Comparison of ENCODE assay signal across 21 cellular contexts in genomic region chr1:914891-915280, GRCh38. TPM values are rescaled to one million over a fixed set of nuclear protein-coding genes. Genes with fewer than 3 reads are reported as not detected.
"Had no signal": no experiment of that assay in that cellular context is flagged by ENCODE, and none has a peak within 500 bp of the region (broad histone marks: within the 10 kb centered on the region; RNA-seq: fewer than 3 reads in every experiment).

No MANE protein-coding gene starts in this region.

- ATAC-seq: left lobe of liver; naive thymus-derived CD4-positive, alpha-beta T cell had no signal

- H3K9me3 ChIP-seq: adrenal gland, ascending aorta, thyroid gland had no signal

- H3K4me3 Mint-ChIP-seq: activated naive CD8-positive, alpha-beta T cell; naive thymus-derived CD4-positive, alpha-beta T cell had no signal

- DNase-seq: activated CD4-positive, alpha-beta T cell treated with anti-CD3 and anti-CD28 coated beads, Interleukin-2, amount 50 U/mL, for 1 hour; activated CD4-positive, CD25-positive, alpha-beta regulatory T cell treated with anti-CD3 and anti-CD28 coated beads, Interleukin-2, amount 50 U/mL, for 72 hours; activated gamma-delta T cell treated with Interleukin-2 at 50 U/mL for 16 hours; activated T-cell treated with anti-CD3 and anti-CD28 coated beads, Interleukin-2, amount 50 U/mL, for 1 hour; brain microvascular endothelial cell; central memory CD4-positive, alpha-beta T cell; dermis blood vessel endothelial cell; effector CD8-positive, alpha-beta T cell; erythroblast; foreskin fibroblast; stimulated activated naive CD4-positive, alpha-beta T cell; substantia nigra; SW 1271 had no signal

- H3K27me3 ChIP-seq: ascending aorta, thyroid gland had no signal

- H3K4me3 ChIP-seq: adrenal gland, ascending aorta, lung, thyroid gland had no signal

- H3K36me3 ChIP-seq: adrenal gland, ascending aorta, brain microvascular endothelial cell, thyroid gland, WERI-Rb-1 had no signal

- H3K27ac Mint-ChIP-seq: activated naive CD8-positive, alpha-beta T cell had no signal

- H3K27ac ChIP-seq: adrenal gland, ascending aorta, brain microvascular endothelial cell, thyroid gland, WERI-Rb-1 had no signal

- H3K36me3 Mint-ChIP-seq: activated naive CD8-positive, alpha-beta T cell; naive thymus-derived CD4-positive, alpha-beta T cell had no signal

RNA-seq across cellular contexts. Expression of gene SAMD11, which starts 8.8 kb away (rescaled TPM):
- total RNA-seq: naive thymus-derived CD4-positive, alpha-beta T cell had no signal

RNA-seq across cellular contexts. Expression of gene PLEKHN1, which starts 51.4 kb away (rescaled TPM):
- total RNA-seq: ascending aorta had no signal
